Comparison of ENCODE assay signal across 28 cellular contexts in genomic region chr5:149080294-149080693, GRCh38. TPM values are rescaled to one million over a fixed set of nuclear protein-coding genes. Genes with fewer than 3 reads are reported as not detected.
"Had no signal": no experiment of that assay in that cellular context is flagged by ENCODE, and none has a peak within 500 bp of the region (broad histone marks: within the 10 kb centered on the region; RNA-seq: fewer than 3 reads in every experiment).

No MANE protein-coding gene starts in this region.

- H3K9me3 Mint-ChIP-seq: stimulated activated effector memory CD8-positive, alpha-beta T cell treated with anti-CD3 and anti-CD28 coated beads, Interleukin-12 subunit alpha, Interleukin-12 subunit beta, amount 100 ng/mL, for 72 hours; stimulated activated naive CD8-positive, alpha-beta T cell treated with anti-CD3 and anti-CD28 coated beads, Interleukin-15, Interleukin-2, amounts not matched to agents 100 ng/mL and 50 ng/mL, for 24 hours had no signal

- H3K4me3 Mint-ChIP-seq: naive thymus-derived CD8-positive, alpha-beta T cell; nephron; neural crest cell; stimulated activated effector memory CD8-positive, alpha-beta T cell treated with anti-CD3 and anti-CD28 coated beads, Interleukin-12 subunit alpha, Interleukin-12 subunit beta, amount 100 ng/mL, for 72 hours had no signal

- DNase-seq: hypothalamus; kidney; left colon; left lung; lower lobe of right lung; mammary epithelial cell; nucleus accumbens; pancreas; posterior cingulate gyrus; retina; right cardiac atrium; spleen; stimulated activated CD4-positive, alpha-beta T cell treated with anti-CD3 and anti-CD28 coated beads, Interleukin-4, amount 100 ng/mL, for 24 hours; stimulated activated naive CD4-positive, alpha-beta T cell; tibial artery; upper lobe of right lung had no signal

- H3K4me3 ChIP-seq: left lung, lower lobe of right lung, pancreas, prostate gland, skin epidermis, spleen, suprapubic skin, thoracic aorta, tibial artery, upper lobe of right lung had no signal

- ATAC-seq: left colon, left lung, lower lobe of right lung, pancreas, right cardiac atrium, sciatic nerve, upper lobe of right lung had no signal

- H3K27me3 ChIP-seq: left lung, pancreas, spleen, suprapubic skin, tibial artery, upper lobe of right lung had no signal

- H3K27ac Mint-ChIP-seq: nephron; stimulated activated effector memory CD8-positive, alpha-beta T cell treated with anti-CD3 and anti-CD28 coated beads, Interleukin-12 subunit alpha, Interleukin-12 subunit beta, amount 100 ng/mL, for 72 hours; stimulated activated naive CD8-positive, alpha-beta T cell treated with anti-CD3 and anti-CD28 coated beads, Interleukin-15, Interleukin-2, amounts not matched to agents 100 ng/mL and 50 ng/mL, for 24 hours had no signal

- H3K27ac ChIP-seq: left lung, lower lobe of right lung, pancreas, prostate gland, skin epidermis, spleen, suprapubic skin, thoracic aorta, tibial artery, upper lobe of right lung had no signal

- H3K9me3 ChIP-seq: left lung, lower lobe of right lung, pancreas, prostate gland, suprapubic skin, thoracic aorta, upper lobe of right lung had no signal

- H3K36me3 ChIP-seq: left lung, lower lobe of right lung, pancreas, prostate gland, spleen, suprapubic skin, thoracic aorta, tibial artery, upper lobe of right lung had no signal

- H3K4me1 Mint-ChIP-seq: nephron, neural crest cell had no signal

- H3K36me3 Mint-ChIP-seq: immature natural killer cell; stimulated activated effector memory CD8-positive, alpha-beta T cell treated with anti-CD3 and anti-CD28 coated beads, Interleukin-12 subunit alpha, Interleukin-12 subunit beta, amount 100 ng/mL, for 72 hours had no signal

- H3K4me1 ChIP-seq: left lung, lower lobe of right lung, pancreas, prostate gland, spleen, suprapubic skin, tibial artery, upper lobe of right lung had no signal

- FAIRE-seq: kidney, pancreas, urothelium cell line had no signal

RNA-seq across cellular contexts. Expression of gene SH3TC2, which starts 17.4 kb away (rescaled TPM):
- total RNA-seq: naive thymus-derived CD8-positive, alpha-beta T cell had no signal
- polyA plus RNA-seq: naive thymus-derived CD8-positive, alpha-beta T cell had no signal
